In genomic region chr19:56988271-56988670, GRCh38 we compare ENCODE assay signal across 27 cellular contexts.
"Had no signal": no experiment of that assay in that cellular context is flagged by ENCODE, and none has a peak within 500 bp of the region (broad histone marks: within the 10 kb centered on the region; RNA-seq: fewer than 3 reads in every experiment).

No MANE protein-coding gene starts in this region.

- H3K4me1 Mint-ChIP-seq: immature natural killer cell; naive thymus-derived CD8-positive, alpha-beta T cell; nephron progenitor cell; stimulated activated effector memory CD8-positive, alpha-beta T cell treated with anti-CD3 and anti-CD28 coated beads, Interleukin-12 subunit alpha, Interleukin-12 subunit beta, amount 100 ng/mL, for 72 hours had no signal

- FAIRE-seq: endometrium, pancreas had no signal

- ATAC-seq: effector memory CD8-positive, alpha-beta T cell; left colon; left ventricle myocardium superior; lower lobe of right lung; naive thymus-derived CD8-positive, alpha-beta T cell; pancreas; stimulated activated effector memory CD8-positive, alpha-beta T cell treated with anti-CD3 and anti-CD28 coated beads, Interleukin-12 subunit alpha, Interleukin-12 subunit beta, amount 100 ng/mL, for 72 hours; stimulated activated naive CD8-positive, alpha-beta T cell treated with anti-CD3 and anti-CD28 coated beads, Interleukin-15, Interleukin-2, amounts not matched to agents 100 U/mL and 50 U/mL, for 24 hours; upper lobe of right lung had no signal

- H3K9me3 ChIP-seq: pancreas, thoracic aorta, upper lobe of right lung, uterus had no signal

- H3K27ac ChIP-seq: esophagus squamous epithelium, lower lobe of right lung, neutrophil, pancreas, right atrium auricular region, sigmoid colon, thoracic aorta, tibial nerve, upper lobe of right lung, uterus had no signal

- H3K4me3 Mint-ChIP-seq: effector memory CD8-positive, alpha-beta T cell; immature natural killer cell; naive thymus-derived CD8-positive, alpha-beta T cell; nephron progenitor cell; stimulated activated effector memory CD8-positive, alpha-beta T cell treated with anti-CD3 and anti-CD28 coated beads, Interleukin-12 subunit alpha, Interleukin-12 subunit beta, amount 100 ng/mL, for 72 hours had no signal

- H3K36me3 ChIP-seq: esophagus squamous epithelium, lower lobe of right lung, neutrophil, pancreas, right atrium auricular region, sigmoid colon, thoracic aorta, tibial nerve, upper lobe of right lung, uterus had no signal

- H3K36me3 Mint-ChIP-seq: immature natural killer cell; stimulated activated effector memory CD8-positive, alpha-beta T cell treated with anti-CD3 and anti-CD28 coated beads, Interleukin-12 subunit alpha, Interleukin-12 subunit beta, amount 100 ng/mL, for 72 hours had no signal

- H3K27ac Mint-ChIP-seq: effector memory CD8-positive, alpha-beta T cell; immature natural killer cell; naive thymus-derived CD8-positive, alpha-beta T cell; nephron progenitor cell; progenitor cell of endocrine pancreas; stimulated activated effector memory CD8-positive, alpha-beta T cell treated with anti-CD3 and anti-CD28 coated beads, Interleukin-12 subunit alpha, Interleukin-12 subunit beta, amount 100 ng/mL, for 72 hours had no signal

- H3K4me1 ChIP-seq: esophagus squamous epithelium, lower lobe of right lung, pancreas, right atrium auricular region, sigmoid colon, tibial nerve, upper lobe of right lung, uterus had no signal

- DNase-seq: cortex of kidney; effector memory CD8-positive, alpha-beta T cell; erythroblast; esophagus squamous epithelium; foreskin melanocyte; immature natural killer cell; islet precursor cell; kidney glomerular epithelial cell; left colon; left ventricle myocardium superior; lower lobe of right lung; naive thymus-derived CD8-positive, alpha-beta T cell; nephron progenitor cell; pancreas; sigmoid colon; stimulated activated CD4-positive, alpha-beta T cell treated with anti-CD3 and anti-CD28 coated beads, Interleukin-2, amount 100 ng/mL, for 24 hours; stimulated activated CD4-positive, alpha-beta T cell treated with anti-CD3 and anti-CD28 coated beads, Interleukin-4, amount 100 ng/mL, for 24 hours; stimulated activated naive CD8-positive, alpha-beta T cell treated with anti-CD3 and anti-CD28 coated beads, Interleukin-15, Interleukin-2, amounts not matched to agents 100 U/mL and 50 U/mL, for 24 hours; upper lobe of right lung; uterus had no signal

- H3K27me3 ChIP-seq: esophagus squamous epithelium, neutrophil, pancreas, right atrium auricular region, sigmoid colon, tibial nerve, upper lobe of right lung, uterus had no signal

- H3K4me3 ChIP-seq: esophagus squamous epithelium, lower lobe of right lung, pancreas, right atrium auricular region, sigmoid colon, thoracic aorta, tibial nerve, upper lobe of right lung, uterus had no signal

- H3K27me3 Mint-ChIP-seq: progenitor cell of endocrine pancreas had no signal
